1 cellular context compared by ENCODE assay signal in genomic region chr12:133081408-133081806, GRCh38.
TF ChIP-seq lines count a peak whose summit lies in the region.

No MANE protein-coding gene starts in this region.

TF ChIP-seq in endothelial cell of umbilical vein, 7 proteins besides CTCF, POLR2A, EP300 and RAD21:
- TF ChIP-seq POLR2AphosphoS5 (IDR thresholded peaks at IDR 0.05; ENCODE audit: insufficient read depth, low read depth, low read length), result no peak
- TF ChIP-seq GATA2 (IDR thresholded peaks at IDR 0.05; ENCODE audit: insufficient read depth, insufficient read length, low read depth, low read length), result no peak
- TF ChIP-seq FOS (IDR thresholded peaks at IDR 0.05; ENCODE audit: borderline replicate concordance, insufficient read depth, low read length), result no peak
- TF ChIP-seq EZH2 (IDR thresholded peaks at IDR 0.05; ENCODE audit: borderline replicate concordance, low read depth, low read length, severe bottlenecking), result no peak
- TF ChIP-seq MYC (IDR thresholded peaks at IDR 0.05; ENCODE audit: low read depth, low read length), result no peak
- no peak for TF ChIP-seq JUN (IDR thresholded peaks at IDR 0.05; ENCODE audit: borderline replicate concordance, insufficient read depth, insufficient read length, low read depth)
- no peak for TF ChIP-seq MAX (IDR thresholded peaks at IDR 0.05; ENCODE audit: insufficient read depth, insufficient read length)
